ENCODE assay signal across 14 cellular contexts in genomic region chr1:161018631-161018930, GRCh38. TPM values are rescaled to one million over a fixed set of nuclear protein-coding genes. Genes with fewer than 3 reads are reported as not detected.
DNase-seq lines count a peak whose midpoint lies in the region; FAIRE-seq and TF ChIP-seq lines count a peak whose summit lies in the region.
"Had no signal": no experiment of that assay in that cellular context is flagged by ENCODE, and none has a peak within 500 bp of the region (broad histone marks: within the 10 kb centered on the region; RNA-seq: fewer than 3 reads in every experiment).

No MANE protein-coding gene starts in this region.

- H3K4me3 ChIP-seq in HUES6 (ENCODE audit: low read depth, low read length) (peak overlapping the region; percentile 90), kidney (ENCODE audit: low read length in 2 of 2) (peak overlapping the region; percentile 9 to 11), stomach (peak overlapping the region in 2 of 4 donors; percentile 64 to 73), esophagus muscularis mucosa (no peak overlapping the region)

- WGBS in stomach, 5 donors, result 78 to 95% (median 91%) methylated on average over 1 of the region's 1 CpG
- 88% methylated on average over 1 of the region's 1 CpG for WGBS in esophagus muscularis mucosa

- no peaks in the 10 kb centered on the region for H3K27me3 Mint-ChIP-seq in MCF 10A (ENCODE audit: insufficient read depth, unreplicated experiment)

- H3K9ac ChIP-seq in HUES6 (ENCODE audit: low read length), result no peak overlapping the region
- H3K9ac ChIP-seq in kidney (ENCODE audit: low read length in 2 of 2), result no peak overlapping the region

- BruUV-seq in MCF 10A (replicated peaks; lab: Mats Ljungman, UMichigan), result no TSS peak

- no peaks in the 10 kb centered on the region for H3K9me3 ChIP-seq in HUES6 (ENCODE audit: control insufficient read depth, insufficient read depth, low read depth, low read length)
- no peaks in the 10 kb centered on the region for H3K9me3 ChIP-seq in kidney (ENCODE audit: control insufficient read depth in 1 of 2, low read length in 2 of 2)
- H3K9me3 ChIP-seq in stomach, result no peaks in the 10 kb centered on the region
- no peaks in the 10 kb centered on the region for H3K9me3 ChIP-seq in esophagus muscularis mucosa

- CTCF ChIA-PET in MCF 10A (lab: Yijun Ruan, JAX), result interaction anchor here (0.6 to 5.7 kb wide), 22 partner anchors 11 to 208 kb away, joined by 3 to 58 read pairs (median 4); partner anchors contain the start of genes KLHDC9, PPOX and TSTD1

- POLR2A ChIA-PET in MCF 10A (lab: Yijun Ruan, JAX), result interaction anchor here (0.7 to 5.9 kb wide), 16 partner anchors 8 to 1233 kb away, joined by 3 to 371 read pairs (median 12); partner anchors contain the start of genes DEDD, ITLN2, NIT1 and PFDN2

- TF ChIP-seq POLR2A in stomach (IDR thresholded peaks at IDR 0.05) (no peak), esophagus muscularis mucosa (IDR thresholded peaks at IDR 0.05; ENCODE audit: low read depth) (no peak)

- H3K36me3 ChIP-seq in HUES6 (ENCODE audit: control insufficient read depth, insufficient read depth, low read length), result peaks cover under 1% of the 10 kb centered on the region; the same call in 1 of the 2 replicates
- H3K36me3 ChIP-seq in kidney (ENCODE audit: control insufficient read depth in 1 of 2, insufficient read depth in 2 of 2, low read length in 2 of 2), result no peaks in the 10 kb centered on the region
- no peaks in the 10 kb centered on the region for H3K36me3 ChIP-seq in stomach
- H3K36me3 ChIP-seq in esophagus muscularis mucosa, result no peaks in the 10 kb centered on the region
- H3K36me3 ChIP-seq: brain microvascular endothelial cell had no signal

- no peak overlapping the region for H3K27ac ChIP-seq in HUES6 (ENCODE audit: low read depth, low read length)
- H3K27ac ChIP-seq in kidney (ENCODE audit: low read depth in 2 of 2, low read length in 2 of 2), result peak overlapping the region in 1 of 2 donors; percentile 51
- H3K27ac ChIP-seq in stomach, result peak overlapping the region; percentile 22 to 89 (median 69)
- no peak overlapping the region for H3K27ac ChIP-seq in esophagus muscularis mucosa (replicated peaks in 1 of 4)
- H3K27ac ChIP-seq: brain microvascular endothelial cell had no signal

- TF ChIP-seq EP300 in stomach (IDR thresholded peaks at IDR 0.05), result no peak
- no peak for TF ChIP-seq EP300 in esophagus muscularis mucosa (IDR thresholded peaks at IDR 0.05)

- DNase-seq in MCF 10A (ENCODE audit: unreplicated experiment) (no peak), kidney (no peak), stomach (no peak), NCI-H2196 treated with DMSO at 0.1 percent for 48 hours (lab: John Stamatoyannopoulos, UW; ENCODE audit: unreplicated experiment) (no peak), NAMALWA (ENCODE audit: low spot score) (no peak), esophagus muscularis mucosa (ENCODE audit: extremely low spot score) (no peak), DMS153 (lab: John Stamatoyannopoulos, UW) (no peak)
- DNase-seq: brain microvascular endothelial cell; CD8-positive, alpha-beta T cell; NCI-H1417; retina; T-helper 9 cell had no signal

- peak overlapping the region; percentile 80 for H3K4me3 Mint-ChIP-seq in MCF 10A (ENCODE audit: unreplicated experiment)

- no peak for FAIRE-seq in kidney (lab: Jason Lieb, UNC)

- intact Hi-C loops in MCF 10A (cut with micrococcal nuclease), result no loop called here
- intact Hi-C loops in kidney (cut with DNase I), result no loop called here
- intact Hi-C loops in stomach (cut with DNase I; ENCODE audit: low total_unique reads), result no loop called here
- intact Hi-C loops in esophagus muscularis mucosa (cut with DNase I), result no loop called here

- peaks cover 3% of the 10 kb centered on the region for H3K9me3 Mint-ChIP-seq in MCF 10A (ENCODE audit: unreplicated experiment)
- H3K9me3 Mint-ChIP-seq: activated T-helper 2 cell treated with anti-CD3 and anti-CD28 coated beads, Interferon-gamma antibody, Interleukin-2, Interleukin-4, amounts not matched to agents 10 μg/mL and 5 μg/mL and 100 μg/mL, durations not matched to agents 14 hours and 24 hours and 36 hours; CD8-positive, alpha-beta T cell had no signal

- peaks cover 4% of the 10 kb centered on the region for H3K36me3 Mint-ChIP-seq in MCF 10A (ENCODE audit: insufficient read depth, unreplicated experiment)

- peaks cover 56% of the 10 kb centered on the region for H3K4me1 Mint-ChIP-seq in MCF 10A (ENCODE audit: insufficient read depth, unreplicated experiment)

- H3K27ac Mint-ChIP-seq in MCF 10A (ENCODE audit: low read depth, unreplicated experiment), result peak overlapping the region; percentile 94
- H3K27ac Mint-ChIP-seq: activated T-helper 2 cell treated with anti-CD3 and anti-CD28 coated beads, Interferon-gamma antibody, Interleukin-2, Interleukin-4, amounts not matched to agents 10 μg/mL and 5 μg/mL and 100 μg/mL, durations not matched to agents 14 hours and 24 hours and 36 hours; CD8-positive, alpha-beta T cell had no signal

- H3K27me3 ChIP-seq in HUES6 (ENCODE audit: control insufficient read depth, insufficient read depth, low read length), result no peaks in the 10 kb centered on the region
- H3K27me3 ChIP-seq in stomach, result peaks cover 0 to 7% (median 0%) of the 10 kb centered on the region in 3 donors
- H3K27me3 ChIP-seq in esophagus muscularis mucosa, result peaks cover 0 to 44% (median 11%) of the 10 kb centered on the region in 4 donors

- H3K4me1 ChIP-seq in HUES6 (ENCODE audit: control insufficient read depth, insufficient read depth, low read length) (peaks cover 30% of the 10 kb centered on the region), kidney (ENCODE audit: control insufficient read depth in 1 of 2, insufficient read depth in 1 of 2, low read depth in 1 of 2, low read length in 2 of 2) (peaks cover 16 to 23% of the 10 kb centered on the region in 2 donors), stomach (peaks cover 42 to 77% (median 55%) of the 10 kb centered on the region in 4 donors), esophagus muscularis mucosa (peaks cover 17 to 27% (median 19%) of the 10 kb centered on the region in 4 donors)

- TF ChIP-seq CTCF in MCF 10A (IDR thresholded peaks at IDR 0.05; ENCODE audit: unreplicated experiment) (no peak), kidney (IDR thresholded peaks at IDR 0.05; ENCODE audit: borderline replicate concordance, extremely low read depth, insufficient read depth) (no peak), stomach (IDR thresholded peaks at IDR 0.05) (no peak), esophagus muscularis mucosa (IDR thresholded peaks at IDR 0.05) (no peak)

RNA-seq across cellular contexts. Expression of gene F11R, which starts 2.4 kb away (rescaled TPM):
- 73.6 and 76.8 TPM in 2 replicates for total RNA-seq in MCF 10A (2022)
- total RNA-seq in kidney, result 117 TPM
- 36.9 TPM for polyA plus RNA-seq in kidney (ENCODE audit: insufficient read depth, low read depth, low replicate concordance)
- 100 to 1,000 TPM in 1 of 5 donors, 10 to 100 TPM in 3, 1 to 10 TPM in 1; 7.6 to 130 (median 20.9) TPM for total RNA-seq in stomach
- 10 to 100 TPM; 13.4 to 41.5 (median 29.2) TPM for polyA plus RNA-seq in stomach
- 10 to 100 TPM in 3 of 4 donors, 1 to 10 TPM in 1; 9.1 to 17.7 (median 14.9) TPM for total RNA-seq in esophagus muscularis mucosa

RNA-seq across cellular contexts. Expression of gene TSTD1, which starts 20.2 kb away (rescaled TPM):
- total RNA-seq in MCF 10A (2022) (35.2 and 48.0 TPM in 2 replicates), kidney (74.5 TPM), stomach (100 to 1,000 TPM in 1 of 5 donors, 10 to 100 TPM in 3, not detected in 1; 13.2 to 112 (median 42.7) TPM), esophagus muscularis mucosa (10 to 100 TPM; 19.0 to 46.5 (median 29.4) TPM)
- polyA plus RNA-seq in kidney (ENCODE audit: insufficient read depth, low read depth, low replicate concordance) (200 TPM), stomach (100 to 1,000 TPM; 117 to 186 (median 158) TPM)

RNA-seq across cellular contexts. Expression of gene USF1, which starts 27.2 kb away (rescaled TPM):
- total RNA-seq in MCF 10A (2022) (48.8 and 52.8 TPM in 2 replicates), kidney (56.1 TPM), stomach (100 to 1,000 TPM in 1 of 5 donors, 10 to 100 TPM in 3, 1 to 10 TPM in 1; 7.2 to 566 (median 65.2) TPM), esophagus muscularis mucosa (10 to 100 TPM; 36.5 to 54.2 (median 48.7) TPM)
- polyA plus RNA-seq in kidney (ENCODE audit: insufficient read depth, low read depth, low replicate concordance) (48.7 TPM), stomach (10 to 100 TPM; 48.0 to 73.1 (median 55.9) TPM)

RNA-seq across cellular contexts. Expression of gene ARHGAP30, which starts 51.1 kb away (rescaled TPM):
- total RNA-seq in MCF 10A (2022), result 0.34 and 0.58 TPM in 2 replicates
- 21.6 TPM for total RNA-seq in kidney
- 1.2 TPM for polyA plus RNA-seq in kidney (ENCODE audit: insufficient read depth, low read depth, low replicate concordance)
- total RNA-seq in stomach, result 10 to 100 TPM in 3 of 5 donors, 1 to 10 TPM in 2; 2.6 to 28.6 (median 12.9) TPM
- 1 to 10 TPM; 2.8 to 5.5 (median 4.6) TPM for polyA plus RNA-seq in stomach
- 10 to 100 TPM in 1 of 4 donors, 1 to 10 TPM in 3; 4.6 to 14.1 (median 6.9) TPM for total RNA-seq in esophagus muscularis mucosa

Comparison
In these comparisons a context has a peak if more than half of its experiments do, and no peak if none do; other contexts are left out.
1. H3K27ac ChIP-seq: peak in stomach (5 of 5); none in HUES6 (single experiment) and esophagus muscularis mucosa (0 of 4).
2. H3K4me3 ChIP-seq: peak in HUES6 (single experiment) and kidney (2 of 2); none in esophagus muscularis mucosa (0 of 4).